ENCODE assay signal across 1 cellular context in the genomic region with DNA sequence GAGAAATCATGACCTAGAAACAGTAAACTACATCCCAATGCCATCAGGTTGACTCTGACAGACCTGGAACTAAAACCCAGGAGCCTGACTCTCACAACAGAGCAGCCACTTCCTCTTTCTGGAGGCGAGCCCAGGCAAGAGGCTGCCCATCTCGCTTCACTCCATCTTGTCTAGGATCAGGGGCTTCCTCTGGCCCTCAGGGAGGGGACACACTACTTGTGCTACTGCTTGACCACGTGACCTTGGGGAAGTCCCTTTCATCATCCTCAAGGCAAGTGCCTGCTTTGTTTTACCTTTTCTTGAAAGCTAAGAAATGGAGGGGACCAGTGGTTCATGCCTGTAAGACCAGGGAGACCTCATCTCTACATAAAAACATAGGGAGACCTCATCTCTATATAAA.
TF ChIP-seq lines count a peak whose summit lies in the region.

No MANE protein-coding gene starts in this region.

TF ChIP-seq in H1, 55 proteins besides CTCF, POLR2A, EP300 and RAD21:
- no peak for TF ChIP-seq MAFK (IDR thresholded peaks at IDR 0.05; ENCODE audit: low read depth, low read length)
- TF ChIP-seq SRF (IDR thresholded peaks at IDR 0.05; ENCODE audit: low read depth, low read length): no peak
- no peak for TF ChIP-seq CHD2 (IDR thresholded peaks at IDR 0.05; ENCODE audit: low read length)
- no peak for TF ChIP-seq TEAD4 (IDR thresholded peaks at IDR 0.05; ENCODE audit: low read depth, low read length)
- TF ChIP-seq POU5F1 (IDR thresholded peaks at IDR 0.05; ENCODE audit: low read depth, low read length): no peak
- TF ChIP-seq FOSL1 (IDR thresholded peaks at IDR 0.05; ENCODE audit: insufficient read depth, low read depth, low read length): no peak
- no peak for TF ChIP-seq HDAC6 (IDR thresholded peaks at IDR 0.05; ENCODE audit: low read depth, low read length)
- TF ChIP-seq SIX5 (IDR thresholded peaks at IDR 0.05; ENCODE audit: low read depth, low read length): no peak
- no peak for TF ChIP-seq RBBP5 (IDR thresholded peaks at IDR 0.05; ENCODE audit: borderline replicate concordance, low read depth, low read length)
- no peak for TF ChIP-seq SUZ12 (IDR thresholded peaks at IDR 0.05; ENCODE audit: low read length)
- TF ChIP-seq RNF2 (IDR thresholded peaks at IDR 0.05; ENCODE audit: borderline replicate concordance, low read depth, low read length, missing control alignments, poor library complexity, severe bottlenecking): no peak
- TF ChIP-seq CHD1 (IDR thresholded peaks at IDR 0.05; ENCODE audit: low read depth, low read length): no peak
- TF ChIP-seq, protein P1, sequence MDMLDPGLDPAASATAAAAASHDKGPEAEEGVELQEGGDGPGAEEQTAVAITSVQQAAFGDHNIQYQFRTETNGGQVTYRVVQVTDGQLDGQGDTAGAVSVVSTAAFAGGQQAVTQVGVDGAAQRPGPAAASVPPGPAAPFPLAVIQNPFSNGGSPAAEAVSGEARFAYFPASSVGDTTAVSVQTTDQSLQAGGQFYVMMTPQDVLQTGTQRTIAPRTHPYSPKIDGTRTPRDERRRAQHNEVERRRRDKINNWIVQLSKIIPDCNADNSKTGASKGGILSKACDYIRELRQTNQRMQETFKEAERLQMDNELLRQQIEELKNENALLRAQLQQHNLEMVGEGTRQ (IDR thresholded peaks at IDR 0.05; ENCODE audit: low read length): no peak
- no peak for TF ChIP-seq BACH1 (IDR thresholded peaks at IDR 0.05; ENCODE audit: low read length)
- TF ChIP-seq BCL11A (IDR thresholded peaks at IDR 0.05; ENCODE audit: low read depth in 2 of 2, low read length in 2 of 2): no peak
- TF ChIP-seq, protein P2, sequence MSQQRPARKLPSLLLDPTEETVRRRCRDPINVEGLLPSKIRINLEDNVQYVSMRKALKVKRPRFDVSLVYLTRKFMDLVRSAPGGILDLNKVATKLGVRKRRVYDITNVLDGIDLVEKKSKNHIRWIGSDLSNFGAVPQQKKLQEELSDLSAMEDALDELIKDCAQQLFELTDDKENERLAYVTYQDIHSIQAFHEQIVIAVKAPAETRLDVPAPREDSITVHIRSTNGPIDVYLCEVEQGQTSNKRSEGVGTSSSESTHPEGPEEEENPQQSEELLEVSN (IDR thresholded peaks at IDR 0.05): no peak
- no peak for TF ChIP-seq CREB1 (IDR thresholded peaks at IDR 0.05)
- no peak for TF ChIP-seq TBP (IDR thresholded peaks at IDR 0.05; ENCODE audit: low read depth, low read length)
- no peak for TF ChIP-seq TCF12 (IDR thresholded peaks at IDR 0.05; ENCODE audit: low read depth, low read length)
- TF ChIP-seq, protein P3, sequence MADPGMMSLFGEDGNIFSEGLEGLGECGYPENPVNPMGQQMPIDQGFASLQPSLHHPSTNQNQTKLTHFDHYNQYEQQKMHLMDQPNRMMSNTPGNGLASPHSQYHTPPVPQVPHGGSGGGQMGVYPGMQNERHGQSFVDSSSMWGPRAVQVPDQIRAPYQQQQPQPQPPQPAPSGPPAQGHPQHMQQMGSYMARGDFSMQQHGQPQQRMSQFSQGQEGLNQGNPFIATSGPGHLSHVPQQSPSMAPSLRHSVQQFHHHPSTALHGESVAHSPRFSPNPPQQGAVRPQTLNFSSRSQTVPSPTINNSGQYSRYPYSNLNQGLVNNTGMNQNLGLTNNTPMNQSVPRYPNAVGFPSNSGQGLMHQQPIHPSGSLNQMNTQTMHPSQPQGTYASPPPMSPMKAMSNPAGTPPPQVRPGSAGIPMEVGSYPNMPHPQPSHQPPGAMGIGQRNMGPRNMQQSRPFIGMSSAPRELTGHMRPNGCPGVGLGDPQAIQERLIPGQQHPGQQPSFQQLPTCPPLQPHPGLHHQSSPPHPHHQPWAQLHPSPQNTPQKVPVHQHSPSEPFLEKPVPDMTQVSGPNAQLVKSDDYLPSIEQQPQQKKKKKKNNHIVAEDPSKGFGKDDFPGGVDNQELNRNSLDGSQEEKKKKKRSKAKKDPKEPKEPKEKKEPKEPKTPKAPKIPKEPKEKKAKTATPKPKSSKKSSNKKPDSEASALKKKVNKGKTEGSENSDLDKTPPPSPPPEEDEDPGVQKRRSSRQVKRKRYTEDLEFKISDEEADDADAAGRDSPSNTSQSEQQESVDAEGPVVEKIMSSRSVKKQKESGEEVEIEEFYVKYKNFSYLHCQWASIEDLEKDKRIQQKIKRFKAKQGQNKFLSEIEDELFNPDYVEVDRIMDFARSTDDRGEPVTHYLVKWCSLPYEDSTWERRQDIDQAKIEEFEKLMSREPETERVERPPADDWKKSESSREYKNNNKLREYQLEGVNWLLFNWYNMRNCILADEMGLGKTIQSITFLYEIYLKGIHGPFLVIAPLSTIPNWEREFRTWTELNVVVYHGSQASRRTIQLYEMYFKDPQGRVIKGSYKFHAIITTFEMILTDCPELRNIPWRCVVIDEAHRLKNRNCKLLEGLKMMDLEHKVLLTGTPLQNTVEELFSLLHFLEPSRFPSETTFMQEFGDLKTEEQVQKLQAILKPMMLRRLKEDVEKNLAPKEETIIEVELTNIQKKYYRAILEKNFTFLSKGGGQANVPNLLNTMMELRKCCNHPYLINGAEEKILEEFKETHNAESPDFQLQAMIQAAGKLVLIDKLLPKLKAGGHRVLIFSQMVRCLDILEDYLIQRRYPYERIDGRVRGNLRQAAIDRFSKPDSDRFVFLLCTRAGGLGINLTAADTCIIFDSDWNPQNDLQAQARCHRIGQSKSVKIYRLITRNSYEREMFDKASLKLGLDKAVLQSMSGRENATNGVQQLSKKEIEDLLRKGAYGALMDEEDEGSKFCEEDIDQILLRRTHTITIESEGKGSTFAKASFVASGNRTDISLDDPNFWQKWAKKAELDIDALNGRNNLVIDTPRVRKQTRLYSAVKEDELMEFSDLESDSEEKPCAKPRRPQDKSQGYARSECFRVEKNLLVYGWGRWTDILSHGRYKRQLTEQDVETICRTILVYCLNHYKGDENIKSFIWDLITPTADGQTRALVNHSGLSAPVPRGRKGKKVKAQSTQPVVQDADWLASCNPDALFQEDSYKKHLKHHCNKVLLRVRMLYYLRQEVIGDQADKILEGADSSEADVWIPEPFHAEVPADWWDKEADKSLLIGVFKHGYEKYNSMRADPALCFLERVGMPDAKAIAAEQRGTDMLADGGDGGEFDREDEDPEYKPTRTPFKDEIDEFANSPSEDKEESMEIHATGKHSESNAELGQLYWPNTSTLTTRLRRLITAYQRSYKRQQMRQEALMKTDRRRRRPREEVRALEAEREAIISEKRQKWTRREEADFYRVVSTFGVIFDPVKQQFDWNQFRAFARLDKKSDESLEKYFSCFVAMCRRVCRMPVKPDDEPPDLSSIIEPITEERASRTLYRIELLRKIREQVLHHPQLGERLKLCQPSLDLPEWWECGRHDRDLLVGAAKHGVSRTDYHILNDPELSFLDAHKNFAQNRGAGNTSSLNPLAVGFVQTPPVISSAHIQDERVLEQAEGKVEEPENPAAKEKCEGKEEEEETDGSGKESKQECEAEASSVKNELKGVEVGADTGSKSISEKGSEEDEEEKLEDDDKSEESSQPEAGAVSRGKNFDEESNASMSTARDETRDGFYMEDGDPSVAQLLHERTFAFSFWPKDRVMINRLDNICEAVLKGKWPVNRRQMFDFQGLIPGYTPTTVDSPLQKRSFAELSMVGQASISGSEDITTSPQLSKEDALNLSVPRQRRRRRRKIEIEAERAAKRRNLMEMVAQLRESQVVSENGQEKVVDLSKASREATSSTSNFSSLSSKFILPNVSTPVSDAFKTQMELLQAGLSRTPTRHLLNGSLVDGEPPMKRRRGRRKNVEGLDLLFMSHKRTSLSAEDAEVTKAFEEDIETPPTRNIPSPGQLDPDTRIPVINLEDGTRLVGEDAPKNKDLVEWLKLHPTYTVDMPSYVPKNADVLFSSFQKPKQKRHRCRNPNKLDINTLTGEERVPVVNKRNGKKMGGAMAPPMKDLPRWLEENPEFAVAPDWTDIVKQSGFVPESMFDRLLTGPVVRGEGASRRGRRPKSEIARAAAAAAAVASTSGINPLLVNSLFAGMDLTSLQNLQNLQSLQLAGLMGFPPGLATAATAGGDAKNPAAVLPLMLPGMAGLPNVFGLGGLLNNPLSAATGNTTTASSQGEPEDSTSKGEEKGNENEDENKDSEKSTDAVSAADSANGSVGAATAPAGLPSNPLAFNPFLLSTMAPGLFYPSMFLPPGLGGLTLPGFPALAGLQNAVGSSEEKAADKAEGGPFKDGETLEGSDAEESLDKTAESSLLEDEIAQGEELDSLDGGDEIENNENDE (IDR thresholded peaks at IDR 0.05; ENCODE audit: insufficient replicate concordance, low read length): no peak
